In genomic region chr5:67878911-67879310, GRCh38 we compare ENCODE assay signal across 19 cellular contexts.
DNase-seq lines count a peak whose midpoint lies in the region; ATAC-seq and TF ChIP-seq lines count a peak whose summit lies in the region.
"Had no signal": no experiment of that assay in that cellular context is flagged by ENCODE, and none has a peak within 500 bp of the region (broad histone marks: within the 10 kb centered on the region; RNA-seq: fewer than 3 reads in every experiment).

No MANE protein-coding gene starts in this region.

- no peak overlapping the region for H3K27ac Mint-ChIP-seq in natural killer cell treated with Interleukin-12 subunit alpha and Interleukin-12 subunit beta and Interleukin-15 and Interleukin-18, amount 100 ng/mL, for 72 hours
- H3K27ac Mint-ChIP-seq: activated CD4-positive, alpha-beta T cell treated with anti-CD3 and anti-CD28 coated beads for 36 hours; activated CD8-positive, alpha-beta memory T cell treated with anti-CD3 and anti-CD28 coated beads, Interleukin-2, amount 10 ng/mL, durations not matched to agents 7 days and 5 days; activated naive CD8-positive, alpha-beta T cell treated with anti-CD3 and anti-CD28 coated beads, Interleukin-2, amount 50 U/mL, for 24 hours; activated T-helper 2 cell treated with anti-CD3 and anti-CD28 coated beads, Interferon-gamma antibody, Interleukin-2, Interleukin-4, amounts not matched to agents 10 μg/mL and 5 μg/mL and 100 μg/mL, durations not matched to agents 14 hours and 24 hours and 36 hours had no signal

- H3K9me3 Mint-ChIP-seq in natural killer cell treated with Interleukin-12 subunit alpha and Interleukin-12 subunit beta and Interleukin-15 and Interleukin-18, amount 100 ng/mL, for 72 hours, result no peaks in the 10 kb centered on the region
- H3K9me3 Mint-ChIP-seq: activated naive CD8-positive, alpha-beta T cell treated with anti-CD3 and anti-CD28 coated beads, Interleukin-2, amount 50 U/mL, for 24 hours; activated T-helper 2 cell treated with anti-CD3 and anti-CD28 coated beads, Interferon-gamma antibody, Interleukin-2, Interleukin-4, amounts not matched to agents 10 μg/mL and 5 μg/mL and 100 μg/mL, durations not matched to agents 14 hours and 24 hours and 36 hours had no signal

- no peaks in the 10 kb centered on the region for H3K9me3 ChIP-seq in mucosa of descending colon
- no peaks in the 10 kb centered on the region for H3K9me3 ChIP-seq in thoracic aorta
- H3K9me3 ChIP-seq: esophagus squamous epithelium, SK-N-SH, thyroid gland had no signal

- TF ChIP-seq CTCF in fibroblast of pulmonary artery (IDR thresholded peaks at IDR 0.05; ENCODE audit: low read length, missing control alignments) (no peak), mucosa of descending colon (IDR thresholded peaks at IDR 0.05) (no peak), thoracic aorta (IDR thresholded peaks at IDR 0.05) (no peak), GM20000 (IDR thresholded peaks at IDR 0.05; ENCODE audit: extremely low read depth, missing control alignments) (no peak)

- DNase-seq in SK-MEL-5 (ENCODE audit: low read depth, low spot score), result peak; percentile 50
- DNase-seq in fibroblast of pulmonary artery (ENCODE audit: low read depth), result peak; percentile 8
- no peak for DNase-seq in mucosa of descending colon
- no peak for DNase-seq in thoracic aorta (ENCODE audit: low spot score)
- DNase-seq in NCI-H446 treated with DMSO at 0.1 percent for 48 hours (lab: John Stamatoyannopoulos, UW), result no peak
- no peak for DNase-seq in natural killer cell treated with Interleukin-12 subunit alpha and Interleukin-12 subunit beta and Interleukin-15 and Interleukin-18, amount 100 ng/mL, for 72 hours (ENCODE audit: low spot score)
- DNase-seq in GM20000 (ENCODE audit: low spot score), result no peak
- DNase-seq: activated CD4-positive, alpha-beta T cell treated with anti-CD3 and anti-CD28 coated beads for 36 hours; activated CD8-positive, alpha-beta memory T cell treated with anti-CD3 and anti-CD28 coated beads, Interleukin-2, amount 10 ng/mL, durations not matched to agents 7 days and 5 days; activated naive CD8-positive, alpha-beta T cell treated with anti-CD3 and anti-CD28 coated beads, Interleukin-2, amount 50 U/mL, for 24 hours; caudate nucleus; DMS53; esophagus squamous epithelium; SK-N-SH; thyroid gland had no signal

- in situ Hi-C loops in SK-MEL-5 (cut with HindIII; ENCODE audit: low pct_unique_long_range_greater_than_20kb, low sequenced_read_pairs), result no loop called here

- H3K27me3 Mint-ChIP-seq in natural killer cell treated with Interleukin-12 subunit alpha and Interleukin-12 subunit beta and Interleukin-15 and Interleukin-18, amount 100 ng/mL, for 72 hours, result peaks cover 5 to 6% of the 10 kb centered on the region in 2 donors
- H3K27me3 Mint-ChIP-seq: activated CD8-positive, alpha-beta memory T cell treated with anti-CD3 and anti-CD28 coated beads, Interleukin-2, amount 10 ng/mL, durations not matched to agents 7 days and 5 days; activated naive CD8-positive, alpha-beta T cell treated with anti-CD3 and anti-CD28 coated beads, Interleukin-2, amount 50 U/mL, for 24 hours had no signal

- no peaks in the 10 kb centered on the region for H3K4me1 Mint-ChIP-seq in natural killer cell treated with Interleukin-12 subunit alpha and Interleukin-12 subunit beta and Interleukin-15 and Interleukin-18, amount 100 ng/mL, for 72 hours (ENCODE audit: low read depth in 2 of 2)
- H3K4me1 Mint-ChIP-seq: activated CD4-positive, alpha-beta T cell treated with anti-CD3 and anti-CD28 coated beads for 36 hours; activated CD8-positive, alpha-beta memory T cell treated with anti-CD3 and anti-CD28 coated beads, Interleukin-2, amount 10 ng/mL, durations not matched to agents 7 days and 5 days; activated naive CD8-positive, alpha-beta T cell treated with anti-CD3 and anti-CD28 coated beads, Interleukin-2, amount 50 U/mL, for 24 hours had no signal

- intact Hi-C loops in mucosa of descending colon (cut with DNase I, micrococcal nuclease), result no loop called here

- H3K4me3 Mint-ChIP-seq in natural killer cell treated with Interleukin-12 subunit alpha and Interleukin-12 subunit beta and Interleukin-15 and Interleukin-18, amount 100 ng/mL, for 72 hours, result no peak overlapping the region
- H3K4me3 Mint-ChIP-seq: activated CD4-positive, alpha-beta T cell treated with anti-CD3 and anti-CD28 coated beads for 36 hours; activated CD8-positive, alpha-beta memory T cell treated with anti-CD3 and anti-CD28 coated beads, Interleukin-2, amount 10 ng/mL, durations not matched to agents 7 days and 5 days; activated naive CD8-positive, alpha-beta T cell treated with anti-CD3 and anti-CD28 coated beads, Interleukin-2, amount 50 U/mL, for 24 hours had no signal

- H3K27me3 ChIP-seq in thoracic aorta (replicated peaks; ENCODE audit: insufficient read depth), result no peaks in the 10 kb centered on the region
- H3K27me3 ChIP-seq: esophagus squamous epithelium, thyroid gland had no signal

- H3K4me3 ChIP-seq in fibroblast of pulmonary artery (replicated peaks; ENCODE audit: low read depth, low read length) (no peak overlapping the region), mucosa of descending colon (no peak overlapping the region), thoracic aorta (no peak overlapping the region)
- H3K4me3 ChIP-seq: esophagus squamous epithelium, K562, thyroid gland had no signal

- H3K36me3 ChIP-seq in mucosa of descending colon (ENCODE audit: low read depth), result no peaks in the 10 kb centered on the region
- no peaks in the 10 kb centered on the region for H3K36me3 ChIP-seq in thoracic aorta
- H3K36me3 ChIP-seq: esophagus squamous epithelium, thyroid gland had no signal

- H3K4me1 ChIP-seq in mucosa of descending colon (ENCODE audit: low read depth) (peaks cover 12% of the 10 kb centered on the region), thoracic aorta (ENCODE audit: control insufficient read depth in 1 of 2, low read depth in 2 of 2) (peaks cover 7 to 36% of the 10 kb centered on the region in 2 donors)
- H3K4me1 ChIP-seq: parathyroid adenoma had no signal

- peak overlapping the region; percentile 12 to 52 for H3K27ac ChIP-seq in thoracic aorta
- H3K27ac ChIP-seq: parathyroid adenoma, thyroid gland had no signal

- H3K36me3 Mint-ChIP-seq in natural killer cell treated with Interleukin-12 subunit alpha and Interleukin-12 subunit beta and Interleukin-15 and Interleukin-18, amount 100 ng/mL, for 72 hours, result no peaks in the 10 kb centered on the region
- H3K36me3 Mint-ChIP-seq: activated CD8-positive, alpha-beta memory T cell treated with anti-CD3 and anti-CD28 coated beads, Interleukin-2, amount 10 ng/mL, durations not matched to agents 7 days and 5 days had no signal

- ATAC-seq in mucosa of descending colon, result peak; percentile 57
- ATAC-seq in thoracic aorta (ENCODE audit: insufficient number of reproducible peaks, low FRiP score, low read depth), result no peak
- no peak for ATAC-seq in GM21737 (IDR thresholded peaks at IDR 0.05; ENCODE audit: unreplicated experiment)
- ATAC-seq in natural killer cell treated with Interleukin-12 subunit alpha and Interleukin-12 subunit beta and Interleukin-15 and Interleukin-18, amount 100 ng/mL, for 72 hours, result no peak
- ATAC-seq: activated CD4-positive, alpha-beta T cell treated with anti-CD3 and anti-CD28 coated beads for 36 hours; activated CD8-positive, alpha-beta memory T cell treated with anti-CD3 and anti-CD28 coated beads, Interleukin-2, amount 10 ng/mL, durations not matched to agents 7 days and 5 days; activated naive CD8-positive, alpha-beta T cell treated with anti-CD3 and anti-CD28 coated beads, Interleukin-2, amount 50 U/mL, for 24 hours; K562 had no signal

Comparison
In these comparisons a context has a peak if more than half of its experiments do, and no peak if none do; other contexts are left out.
1. DNase-seq: peak in SK-MEL-5 (single experiment) and fibroblast of pulmonary artery (single experiment); none in mucosa of descending colon (0 of 3), thoracic aorta (single experiment), NCI-H446 treated with DMSO at 0.1 percent for 48 hours (single experiment), natural killer cell treated with Interleukin-12 subunit alpha and Interleukin-12 subunit beta and Interleukin-15 and Interleukin-18, amount 100 ng/mL, for 72 hours (single experiment) and GM20000 (single experiment).